Comparison of ENCODE assay signal across 8 cellular contexts in genomic region chr7:155344618-155345433, GRCh38. TPM values are rescaled to one million over a fixed set of nuclear protein-coding genes. Genes with fewer than 3 reads are reported as not detected.
A peak's percentile ranks its signal among the peaks of the same experiment; 100 is the strongest.
DNase-seq lines count a peak whose midpoint lies in the region; ATAC-seq and TF ChIP-seq lines count a peak whose summit lies in the region.

No MANE protein-coding gene starts in this region.

- peaks cover 7 to 10% of the 10 kb centered on the region in 2 donors for H3K27me3 Mint-ChIP-seq in natural killer cell treated with Interleukin-12 subunit alpha and Interleukin-12 subunit beta and Interleukin-15 and Interleukin-18, amount 100 ng/mL, for 72 hours

- H3K36me3 Mint-ChIP-seq in natural killer cell treated with Interleukin-12 subunit alpha and Interleukin-12 subunit beta and Interleukin-15 and Interleukin-18, amount 100 ng/mL, for 72 hours = no peaks in the 10 kb centered on the region

- peak overlapping the region; percentile 64 for H3K4me3 Mint-ChIP-seq in natural killer cell treated with Interleukin-12 subunit alpha and Interleukin-12 subunit beta and Interleukin-15 and Interleukin-18, amount 100 ng/mL, for 72 hours

- H3K27ac Mint-ChIP-seq in natural killer cell treated with Interleukin-12 subunit alpha and Interleukin-12 subunit beta and Interleukin-15 and Interleukin-18, amount 100 ng/mL, for 72 hours = peak overlapping the region in 1 of 2 donors; percentile 43

- DNase-seq in D341Med (ENCODE audit: low spot score) (peak; percentile 96), GM20000 (ENCODE audit: low spot score) (peak; percentile 96), HS-5 (ENCODE audit: low read depth) (peak; percentile 22), OCI-M2 (lab: John Stamatoyannopoulos, UW; ENCODE audit: unreplicated experiment) (peak; percentile 88), fibroblast of peridontal ligament (ENCODE audit: extremely low read depth) (peak; percentile 68)
- DNase-seq in activated T-cell treated with anti-CD3 and anti-CD28 coated beads, Interleukin-2, amount 50 U/mL, for 48 hours = peak; percentile 91
- DNase-seq in natural killer cell treated with Interleukin-12 subunit alpha and Interleukin-12 subunit beta and Interleukin-15 and Interleukin-18, amount 100 ng/mL, for 72 hours (ENCODE audit: low spot score) = peak; percentile 88
- DNase-seq in stimulated activated naive CD4-positive, alpha-beta T cell (lab: John Stamatoyannopoulos, UW) = peak; percentile 60 to 85 (median 80)

- no peaks in the 10 kb centered on the region for H3K9me3 Mint-ChIP-seq in natural killer cell treated with Interleukin-12 subunit alpha and Interleukin-12 subunit beta and Interleukin-15 and Interleukin-18, amount 100 ng/mL, for 72 hours

- peaks cover 14 to 27% of the 10 kb centered on the region in 2 donors for H3K4me1 Mint-ChIP-seq in natural killer cell treated with Interleukin-12 subunit alpha and Interleukin-12 subunit beta and Interleukin-15 and Interleukin-18, amount 100 ng/mL, for 72 hours (ENCODE audit: low read depth in 2 of 2)

- peak; percentile 93 for TF ChIP-seq CTCF in GM20000 (IDR thresholded peaks at IDR 0.05; ENCODE audit: extremely low read depth, missing control alignments)

- ATAC-seq in natural killer cell treated with Interleukin-12 subunit alpha and Interleukin-12 subunit beta and Interleukin-15 and Interleukin-18, amount 100 ng/mL, for 72 hours = peak; percentile 91 to 96

RNA-seq across cellular contexts. Expression of gene INSIG1, which starts 47.1 kb away (rescaled TPM):
- 100 to 1,000 TPM in 1 of 2 donors, 10 to 100 TPM in 1; 88.1 to 120 TPM for total RNA-seq in natural killer cell treated with Interleukin-12 subunit alpha and Interleukin-12 subunit beta and Interleukin-15 and Interleukin-18, amount 100 ng/mL, for 72 hours

Comparison
In these comparisons a context has a peak if more than half of its experiments do, and no peak if none do; other contexts are left out.
1. Peak in every context shown above with its lines: DNase-seq and ATAC-seq.
2. DNase-seq: peak in every context shown above with its lines; median percentile 96 in D341Med; 96 in GM20000; 91 in activated T-cell treated with anti-CD3 and anti-CD28 coated beads, Interleukin-2, amount 50 U/mL, for 48 hours; 88 in OCI-M2; 88 in natural killer cell treated with Interleukin-12 subunit alpha and Interleukin-12 subunit beta and Interleukin-15 and Interleukin-18, amount 100 ng/mL, for 72 hours; 80 in stimulated activated naive CD4-positive, alpha-beta T cell; 68 in fibroblast of peridontal ligament; 22 in HS-5.